Comparison of ENCODE assay signal across 1 cellular context in the genomic region with DNA sequence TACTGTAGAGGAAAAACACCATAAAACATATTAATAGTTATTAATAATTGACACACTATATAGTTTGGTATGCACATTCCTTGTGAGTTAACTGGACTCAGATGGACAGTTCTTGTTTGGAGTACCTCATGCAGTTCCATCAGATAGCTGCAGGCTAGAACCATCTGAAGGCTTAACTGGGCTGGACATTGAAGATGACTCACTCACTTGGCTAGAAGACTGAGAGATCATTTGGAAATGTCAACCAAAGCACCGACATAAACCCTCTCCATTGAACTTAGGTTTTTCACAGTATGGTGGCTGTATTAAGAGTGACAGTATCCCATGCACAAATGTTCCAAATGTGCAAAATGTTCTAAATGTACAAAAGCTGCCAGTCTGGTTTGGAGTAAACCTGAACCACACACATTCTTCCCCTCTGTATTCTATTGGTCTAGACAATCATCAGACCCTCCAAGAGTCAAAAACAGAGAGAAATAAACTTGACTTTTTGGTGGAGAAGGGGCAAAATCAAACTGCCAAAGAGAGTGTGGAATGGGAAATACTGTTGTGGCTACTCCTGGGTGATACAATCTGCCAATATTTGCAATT.
TF ChIP-seq lines count a peak whose summit lies in the region.

No MANE protein-coding gene starts in this region.

TF ChIP-seq in K562, 482 proteins besides CTCF, POLR2A, EP300 and RAD21 (continued from another document):
- TF ChIP-seq, protein P1, sequence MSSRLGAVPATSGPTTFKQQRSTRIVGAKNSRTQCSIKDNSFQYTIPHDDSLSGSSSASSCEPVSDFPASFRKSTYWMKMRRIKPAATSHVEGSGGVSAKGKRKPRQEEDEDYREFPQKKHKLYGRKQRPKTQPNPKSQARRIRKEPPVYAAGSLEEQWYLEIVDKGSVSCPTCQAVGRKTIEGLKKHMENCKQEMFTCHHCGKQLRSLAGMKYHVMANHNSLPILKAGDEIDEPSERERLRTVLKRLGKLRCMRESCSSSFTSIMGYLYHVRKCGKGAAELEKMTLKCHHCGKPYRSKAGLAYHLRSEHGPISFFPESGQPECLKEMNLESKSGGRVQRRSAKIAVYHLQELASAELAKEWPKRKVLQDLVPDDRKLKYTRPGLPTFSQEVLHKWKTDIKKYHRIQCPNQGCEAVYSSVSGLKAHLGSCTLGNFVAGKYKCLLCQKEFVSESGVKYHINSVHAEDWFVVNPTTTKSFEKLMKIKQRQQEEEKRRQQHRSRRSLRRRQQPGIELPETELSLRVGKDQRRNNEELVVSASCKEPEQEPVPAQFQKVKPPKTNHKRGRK (tag; IDR thresholded peaks at IDR 0.05) = no peak
- TF ChIP-seq LCOR (CRISPR knock-in tag; IDR thresholded peaks at IDR 0.05) = 0 out of 2 replicates have a peak, but pooled peaks have one; percentile 26
- TF ChIP-seq NR2C1 (IDR thresholded peaks at IDR 0.05) = peak; percentile 22; the same call in 1 of the 2 replicates
- no peak for TF ChIP-seq NR2C1 (tag; IDR thresholded peaks at IDR 0.05)
- TF ChIP-seq FOSL1 (tag; conservative IDR thresholded peaks at IDR 0.05) = peak; percentile 91
- TF ChIP-seq CCNT2 (IDR thresholded peaks at IDR 0.05; ENCODE audit: borderline replicate concordance, extremely low read depth, insufficient read length, low read depth, low read length) = no peak
- no peak for TF ChIP-seq GABPB2 (CRISPR knock-in tag; conservative IDR thresholded peaks at IDR 0.05)
- TF ChIP-seq BRF1 (IDR thresholded peaks at IDR 0.05; ENCODE audit: borderline replicate concordance, extremely low read depth, insufficient read length) = no peak
- no peak for TF ChIP-seq KLF1 (tag; IDR thresholded peaks at IDR 0.05)
- TF ChIP-seq ZNF431 (CRISPR knock-in tag; IDR thresholded peaks at IDR 0.05) = no peak
- TF ChIP-seq, protein P2, sequence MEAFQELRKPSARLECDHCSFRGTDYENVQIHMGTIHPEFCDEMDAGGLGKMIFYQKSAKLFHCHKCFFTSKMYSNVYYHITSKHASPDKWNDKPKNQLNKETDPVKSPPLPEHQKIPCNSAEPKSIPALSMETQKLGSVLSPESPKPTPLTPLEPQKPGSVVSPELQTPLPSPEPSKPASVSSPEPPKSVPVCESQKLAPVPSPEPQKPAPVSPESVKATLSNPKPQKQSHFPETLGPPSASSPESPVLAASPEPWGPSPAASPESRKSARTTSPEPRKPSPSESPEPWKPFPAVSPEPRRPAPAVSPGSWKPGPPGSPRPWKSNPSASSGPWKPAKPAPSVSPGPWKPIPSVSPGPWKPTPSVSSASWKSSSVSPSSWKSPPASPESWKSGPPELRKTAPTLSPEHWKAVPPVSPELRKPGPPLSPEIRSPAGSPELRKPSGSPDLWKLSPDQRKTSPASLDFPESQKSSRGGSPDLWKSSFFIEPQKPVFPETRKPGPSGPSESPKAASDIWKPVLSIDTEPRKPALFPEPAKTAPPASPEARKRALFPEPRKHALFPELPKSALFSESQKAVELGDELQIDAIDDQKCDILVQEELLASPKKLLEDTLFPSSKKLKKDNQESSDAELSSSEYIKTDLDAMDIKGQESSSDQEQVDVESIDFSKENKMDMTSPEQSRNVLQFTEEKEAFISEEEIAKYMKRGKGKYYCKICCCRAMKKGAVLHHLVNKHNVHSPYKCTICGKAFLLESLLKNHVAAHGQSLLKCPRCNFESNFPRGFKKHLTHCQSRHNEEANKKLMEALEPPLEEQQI (IDR thresholded peaks at IDR 0.05) = peak; percentile 92
- no peak for TF ChIP-seq CREBBP (IDR thresholded peaks at IDR 0.05; ENCODE audit: low read depth, low read length)
- TF ChIP-seq TCF7 (IDR thresholded peaks at IDR 0.05; ENCODE audit: borderline replicate concordance) = no peak
- TF ChIP-seq KDM5B (IDR thresholded peaks at IDR 0.05; ENCODE audit: insufficient replicate concordance, low read depth, low read length) = no peak
- TF ChIP-seq GATA2 (CRISPR knock-in tag; IDR thresholded peaks at IDR 0.05) = 0 out of 2 replicates have a peak, but pooled peaks have one; percentile 31
- 0 out of 2 replicates have a peak, but pooled peaks have one; percentile 32 for TF ChIP-seq ZKSCAN1 (IDR thresholded peaks at IDR 0.05; ENCODE audit: low read depth, low read length)
- TF ChIP-seq, protein P3, sequence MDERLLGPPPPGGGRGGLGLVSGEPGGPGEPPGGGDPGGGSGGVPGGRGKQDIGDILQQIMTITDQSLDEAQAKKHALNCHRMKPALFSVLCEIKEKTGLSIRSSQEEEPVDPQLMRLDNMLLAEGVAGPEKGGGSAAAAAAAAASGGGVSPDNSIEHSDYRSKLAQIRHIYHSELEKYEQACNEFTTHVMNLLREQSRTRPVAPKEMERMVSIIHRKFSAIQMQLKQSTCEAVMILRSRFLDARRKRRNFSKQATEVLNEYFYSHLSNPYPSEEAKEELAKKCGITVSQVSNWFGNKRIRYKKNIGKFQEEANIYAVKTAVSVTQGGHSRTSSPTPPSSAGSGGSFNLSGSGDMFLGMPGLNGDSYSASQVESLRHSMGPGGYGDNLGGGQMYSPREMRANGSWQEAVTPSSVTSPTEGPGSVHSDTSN (CRISPR knock-in tag; IDR thresholded peaks at IDR 0.05; ENCODE audit: low read depth) = no peak
- TF ChIP-seq, protein P3 (tag; conservative IDR thresholded peaks at IDR 0.05; ENCODE audit: low read depth) = 0 out of 2 replicates have a peak, but pooled peaks have one; percentile 13
- TF ChIP-seq, protein P4, sequence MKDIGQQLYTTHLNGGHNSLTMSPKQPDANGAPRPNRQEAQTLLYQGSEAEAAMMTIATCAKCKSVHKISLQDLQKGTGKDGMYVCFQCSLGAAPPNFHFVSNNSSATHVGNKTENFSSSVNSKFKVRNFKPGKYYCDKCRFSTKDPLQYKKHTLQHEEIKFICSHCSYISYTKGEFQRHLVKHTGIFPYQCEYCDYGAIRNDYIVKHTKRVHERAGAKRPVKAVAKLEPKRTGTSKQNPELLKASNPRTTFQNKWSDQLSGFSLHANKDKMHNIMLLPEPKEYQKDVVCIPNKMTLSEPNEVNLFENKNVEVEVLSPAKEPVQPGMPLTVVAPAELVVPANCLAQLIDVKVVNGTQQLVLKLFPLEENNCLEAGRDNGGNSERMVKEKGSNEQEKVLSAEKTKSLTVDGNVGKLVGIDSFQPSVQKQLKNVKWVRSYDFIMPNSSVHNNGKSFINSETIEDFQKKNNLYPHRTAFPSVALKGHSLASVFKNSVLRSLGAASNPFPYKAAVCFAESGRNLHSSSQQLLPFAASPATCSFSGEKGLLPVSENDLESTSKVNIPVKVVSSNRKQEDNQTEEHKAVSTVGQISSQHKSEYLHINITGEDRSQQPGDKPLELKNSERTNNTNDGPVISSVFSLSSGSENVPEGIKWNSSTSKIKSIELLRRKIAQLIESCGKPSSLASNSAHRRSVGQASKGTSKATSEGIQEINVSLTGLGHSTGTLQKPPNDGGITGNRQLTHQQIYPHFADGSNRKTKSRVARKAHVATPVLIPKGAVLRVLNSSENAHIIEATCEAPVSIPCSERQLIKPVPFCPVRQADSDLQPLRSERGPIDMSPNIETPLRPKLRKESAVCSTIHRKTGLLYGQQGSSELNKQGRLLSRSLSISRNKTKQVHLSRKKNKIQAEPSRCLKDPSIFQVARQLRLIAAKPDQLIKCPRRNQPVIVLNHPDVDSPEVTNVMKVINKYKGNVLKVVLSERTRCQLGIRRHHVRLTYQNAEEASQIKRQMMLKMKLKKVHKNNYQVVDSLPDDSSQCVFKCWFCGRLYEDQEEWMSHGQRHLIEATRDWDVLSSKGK (CRISPR knock-in tag; IDR thresholded peaks at IDR 0.05) = no peak
- no peak for TF ChIP-seq ZZZ3 (IDR thresholded peaks at IDR 0.05)
- TF ChIP-seq ATF1 (CRISPR knock-in tag; IDR thresholded peaks at IDR 0.05) = no peak
- no peak for TF ChIP-seq ATF1 (tag; IDR thresholded peaks at IDR 0.05)
- no peak for TF ChIP-seq ZNF644 (tag; IDR thresholded peaks at IDR 0.05; ENCODE audit: low read depth)
- TF ChIP-seq SPI1 (IDR thresholded peaks at IDR 0.05; ENCODE audit: borderline replicate concordance, low read depth, low read length) = no peak
- no peak for TF ChIP-seq EZH2 (IDR thresholded peaks at IDR 0.05; ENCODE audit: borderline replicate concordance, low read depth, low read length)
- no peak for TF ChIP-seq TCFL5 (CRISPR knock-in tag; conservative IDR thresholded peaks at IDR 0.05)
- TF ChIP-seq SRSF9 (IDR thresholded peaks at IDR 0.05; ENCODE audit: borderline replicate concordance, low read depth, low read length) = no peak
- no peak for TF ChIP-seq ZNF778 (CRISPR knock-in tag; IDR thresholded peaks at IDR 0.05)
